ENCODE assay signal across 16 cellular contexts in genomic region chr11:66580803-66581202, GRCh38. TPM values are rescaled to one million over a fixed set of nuclear protein-coding genes. Genes with fewer than 3 reads are reported as not detected.
"Had no signal": no experiment of that assay in that cellular context is flagged by ENCODE, and none has a peak within 500 bp of the region (broad histone marks: within the 10 kb centered on the region; RNA-seq: fewer than 3 reads in every experiment).

No MANE protein-coding gene starts in this region.

- DNase-seq: activated B cell treated with CpG ODN at 0.5 μM for 24 hours; activated CD4-positive, alpha-beta T cell treated with anti-CD3 and anti-CD28 coated beads, Interleukin-2, amount 50 U/mL, for 1 hour; activated naive CD4-positive, alpha-beta T cell treated with anti-CD3 and anti-CD28 coated beads, Interleukin-2, amount 10 ng/mL, durations not matched to agents 7 days and 5 days; activated T-cell treated with anti-CD3 and anti-CD28 coated beads for 4 hours; hippocampal formation; mesendoderm; occipital lobe; spleen; T-helper 17 cell had no signal

- H3K4me1 Mint-ChIP-seq: activated naive CD4-positive, alpha-beta T cell treated with anti-CD3 and anti-CD28 coated beads, Interleukin-2, amount 10 ng/mL, durations not matched to agents 7 days and 5 days had no signal

- H3K27ac ChIP-seq: cardiac muscle cell, prostate gland, spleen had no signal

- H3K36me3 ChIP-seq: cardiac muscle cell, prostate gland, spleen had no signal

- H3K4me3 Mint-ChIP-seq: activated B cell treated with CpG ODN at 0.5 μM for 24 hours; activated naive CD4-positive, alpha-beta T cell treated with anti-CD3 and anti-CD28 coated beads, Interleukin-2, amount 10 ng/mL, durations not matched to agents 7 days and 5 days; natural killer cell treated with Interleukin-12 subunit alpha and Interleukin-12 subunit beta and Interleukin-15 and Interleukin-18, amount 100 ng/mL, for 72 hours; T-helper 17 cell had no signal

- H3K27ac Mint-ChIP-seq: activated B cell treated with CpG ODN at 0.5 μM for 24 hours; activated naive CD4-positive, alpha-beta T cell treated with anti-CD3 and anti-CD28 coated beads, Interleukin-2, amount 10 ng/mL, durations not matched to agents 7 days and 5 days; natural killer cell treated with Interleukin-12 subunit alpha and Interleukin-12 subunit beta and Interleukin-15 and Interleukin-18, amount 100 ng/mL, for 72 hours; T-helper 17 cell had no signal

- H3K9me3 ChIP-seq: prostate gland had no signal

- ATAC-seq: natural killer cell treated with Interleukin-12 subunit alpha and Interleukin-12 subunit beta and Interleukin-15 and Interleukin-18, amount 100 ng/mL, for 72 hours; right cardiac atrium; T-helper 17 cell had no signal

- H3K4me1 ChIP-seq: prostate gland had no signal

- H3K36me3 Mint-ChIP-seq: natural killer cell treated with Interleukin-12 subunit alpha and Interleukin-12 subunit beta and Interleukin-15 and Interleukin-18, amount 100 ng/mL, for 72 hours had no signal

- H3K4me3 ChIP-seq: cardiac muscle cell, prostate gland, spleen had no signal

RNA-seq across cellular contexts. Expression of gene CCDC87, which starts 12.1 kb away (rescaled TPM):
- total RNA-seq: natural killer cell treated with Interleukin-12 subunit alpha and Interleukin-12 subunit beta and Interleukin-15 and Interleukin-18, amount 100 ng/mL, for 72 hours had no signal

RNA-seq across cellular contexts. Expression of gene ACTN3, which starts 34.1 kb away (rescaled TPM):
- total RNA-seq: activated B cell treated with CpG ODN at 0.5 μM for 24 hours, astrocyte, kidney epithelial cell, liver, occipital lobe, prostate gland had no signal
